9 cellular contexts compared by ENCODE assay signal in genomic region chr18:12278765-12279682, GRCh38. TPM values are rescaled to one million over a fixed set of nuclear protein-coding genes. Genes with fewer than 3 reads are reported as not detected.
A peak's percentile ranks its signal among the peaks of the same experiment; 100 is the strongest.
DNase-seq lines count a peak whose midpoint lies in the region; TF ChIP-seq lines count a peak whose summit lies in the region.
"Had no signal": no experiment of that assay in that cellular context is flagged by ENCODE, and none has a peak within 500 bp of the region (broad histone marks: within the 10 kb centered on the region; RNA-seq: fewer than 3 reads in every experiment).

No MANE protein-coding gene starts in this region.

- H3K9me3 ChIP-seq in BLaER1 (no peaks in the 10 kb centered on the region), adipocyte (ENCODE audit: control insufficient read depth, low read length) (no peaks in the 10 kb centered on the region), osteoblast (ENCODE audit: low read depth, low read length) (no peaks in the 10 kb centered on the region), PC-9 (ENCODE audit: insufficient read depth, low read depth) (no peaks in the 10 kb centered on the region)

- TF ChIP-seq CTCF in glutamatergic neuron (IDR thresholded peaks at IDR 0.05; ENCODE audit: partially characterized antibody, unreplicated experiment), result no peak
- no peak for TF ChIP-seq CTCF in osteoblast (IDR thresholded peaks at IDR 0.05; ENCODE audit: extremely low read depth, low read depth, low read length)
- TF ChIP-seq CTCF in PC-9 (conservative IDR thresholded peaks at IDR 0.05), result no peak

- H3K4me1 ChIP-seq in BLaER1 (peaks cover 27% of the 10 kb centered on the region), adipocyte (ENCODE audit: control insufficient read depth, insufficient read depth, low read length) (peaks cover 39% of the 10 kb centered on the region), osteoblast (ENCODE audit: insufficient read depth, low read length) (peaks cover 43% of the 10 kb centered on the region), PC-9 (replicated peaks; ENCODE audit: insufficient read depth) (0 out of 2 replicates have a peak, but pooled peaks cover 6% of the 10 kb centered on the region)

- CTCF ChIA-PET in PC-9 (lab: Charles Lee), result interaction anchor here (0.6 kb wide), 1 partner anchor 39 kb away, joined by 5 read pairs; no protein-coding TSS in a partner anchor

- POLR2A ChIA-PET in PC-9 (lab: Charles Lee; ENCODE audit: unreplicated experiment), result interaction anchor here (0.7 kb wide), 1 partner anchor 804 kb away, joined by 5 read pairs; no protein-coding TSS in a partner anchor

- peak overlapping the region; percentile 19; the same call in 1 of the 2 replicates for H3K27ac ChIP-seq in BLaER1
- H3K27ac ChIP-seq in osteoblast (ENCODE audit: low read depth, low read length), result peak overlapping the region; percentile 95
- no peak overlapping the region for H3K27ac ChIP-seq in PC-9

- H4K20me1 ChIP-seq in BLaER1 (no peaks in the 10 kb centered on the region), osteoblast (ENCODE audit: insufficient read depth, low read length) (no peaks in the 10 kb centered on the region), PC-9 (ENCODE audit: insufficient read depth) (no peaks in the 10 kb centered on the region)

- H3K27me3 ChIP-seq in BLaER1, result no peaks in the 10 kb centered on the region
- no peaks in the 10 kb centered on the region for H3K27me3 ChIP-seq in adipocyte (replicated peaks; ENCODE audit: control insufficient read depth, insufficient read depth, low read length)
- no peaks in the 10 kb centered on the region for H3K27me3 ChIP-seq in osteoblast (ENCODE audit: insufficient read depth, low read length)
- no peaks in the 10 kb centered on the region for H3K27me3 ChIP-seq in PC-9 (ENCODE audit: insufficient read depth, low read depth)

- peaks cover 7% of the 10 kb centered on the region; the same call in 1 of the 2 replicates for H3F3A ChIP-seq in PC-9 (ENCODE audit: insufficient read depth, low read depth)

- H3K9ac ChIP-seq in BLaER1, result peak overlapping the region; percentile 55; the same call in 1 of the 2 replicates
- peak overlapping the region; percentile 97 for H3K9ac ChIP-seq in adipocyte (ENCODE audit: low read length)

- intact Hi-C loops in PC-9 (cut with micrococcal nuclease; ENCODE audit: unreplicated experiment), result no loop called here

- no peak overlapping the region for H3K27ac Mint-ChIP-seq in glutamatergic neuron (ENCODE audit: unreplicated experiment)

- H3K79me2 ChIP-seq in osteoblast (ENCODE audit: insufficient read depth, low read length) (peaks cover 12% of the 10 kb centered on the region), PC-9 (ENCODE audit: low read depth) (no peaks in the 10 kb centered on the region)

- H3K4me2 ChIP-seq in BLaER1 (peak overlapping the region; percentile 55), osteoblast (ENCODE audit: insufficient read depth, low read length) (peak overlapping the region; percentile 81), PC-9 (no peak overlapping the region)

- no peak overlapping the region for H3K4me3 ChIP-seq in BLaER1
- peak overlapping the region; percentile 80 for H3K4me3 ChIP-seq in adipocyte (ENCODE audit: low read length)
- H3K4me3 ChIP-seq in osteoblast (ENCODE audit: insufficient read depth, low read length), result peak overlapping the region; percentile 69
- H3K4me3 ChIP-seq in PC-9, result no peak overlapping the region

- DNase-seq in adipocyte (ENCODE audit: low read depth) (peak; percentile 97), glutamatergic neuron (peak; percentile 49), osteoblast (ENCODE audit: insufficient read length, low spot score, missing footprints) (peak; percentile 98), COLO668 (lab: John Stamatoyannopoulos, UW; ENCODE audit: unreplicated experiment) (no peak), RPMI8226 (no peak), PC-9 (no peak), SIG-M5 (lab: John Stamatoyannopoulos, UW) (no peak)

- no peaks in the 10 kb centered on the region for H3K9me2 ChIP-seq in PC-9 (ENCODE audit: insufficient read depth)

- no TSS peak for BruUV-seq in PC-9 (replicated peaks; lab: Mats Ljungman, UMichigan)

- H3K9me3 Mint-ChIP-seq in glutamatergic neuron (ENCODE audit: unreplicated experiment), result no peaks in the 10 kb centered on the region

- H2AFZ ChIP-seq in osteoblast (ENCODE audit: low read length), result peak overlapping the region; percentile 89
- H2AFZ ChIP-seq in PC-9, result no peak overlapping the region

- no peaks in the 10 kb centered on the region for H3K36me3 Mint-ChIP-seq in glutamatergic neuron (ENCODE audit: unreplicated experiment)

- peaks cover 7% of the 10 kb centered on the region for H3K27me3 Mint-ChIP-seq in glutamatergic neuron (ENCODE audit: unreplicated experiment)

- H3K4me1 Mint-ChIP-seq in glutamatergic neuron (ENCODE audit: low read depth, unreplicated experiment), result peaks cover 1% of the 10 kb centered on the region

- H3K4me3 Mint-ChIP-seq in glutamatergic neuron (ENCODE audit: unreplicated experiment), result no peak overlapping the region

- H3K36me3 ChIP-seq in BLaER1 (no peaks in the 10 kb centered on the region), adipocyte (ENCODE audit: control insufficient read depth, insufficient read depth, low read length, severe bottlenecking) (no peaks in the 10 kb centered on the region), osteoblast (ENCODE audit: insufficient read depth, low read length) (no peaks in the 10 kb centered on the region), PC-9 (ENCODE audit: low read depth) (no peaks in the 10 kb centered on the region)

RNA-seq across cellular contexts. Expression of gene CIDEA, which starts 24.9 kb away (rescaled TPM):
- total RNA-seq in glutamatergic neuron (ENCODE audit: unreplicated experiment), result not detected
- total RNA-seq in osteoblast, result not detected in 2 replicates
- total RNA-seq in PC-9 (2021), result not detected in 2 replicates
- total RNA-seq: NCI-H460 had no signal

RNA-seq across cellular contexts. Expression of gene TUBB6, which starts 29.0 kb away (rescaled TPM):
- total RNA-seq in glutamatergic neuron (ENCODE audit: unreplicated experiment) (35.6 TPM), osteoblast (312 and 425 TPM in 2 replicates), PC-9 (2021) (42.2 and 47.9 TPM in 2 replicates)

Comparison
In these comparisons a context has a peak if more than half of its experiments do, and no peak if none do; other contexts are left out.
1. H3K4me3 ChIP-seq: peak in adipocyte (single experiment) and osteoblast (single experiment); none in BLaER1 (single experiment) and PC-9 (single experiment).
2. DNase-seq: peak in adipocyte (single experiment), glutamatergic neuron (single experiment) and osteoblast (single experiment); none in COLO668 (single experiment), RPMI8226 (single experiment), PC-9 (0 of 2) and SIG-M5 (single experiment).